In genomic region chr1:58982259-58982998, GRCh38 we compare ENCODE assay signal across 1 cellular context.
TF ChIP-seq lines count a peak whose summit lies in the region.

No MANE protein-coding gene starts in this region.

TF ChIP-seq in HepG2, 621 proteins besides CTCF, POLR2A, EP300 and RAD21 (continued from another document and continues in another):
- no peak for TF ChIP-seq UBTF (CRISPR knock-in tag; IDR thresholded peaks at IDR 0.05)
- no peak for TF ChIP-seq ZNF577 (CRISPR knock-in tag; IDR thresholded peaks at IDR 0.05; ENCODE audit: borderline replicate concordance, low read depth)
- no peak for TF ChIP-seq ATAD3A (CRISPR knock-in tag; IDR thresholded peaks at IDR 0.05)
- TF ChIP-seq, protein P1, sequence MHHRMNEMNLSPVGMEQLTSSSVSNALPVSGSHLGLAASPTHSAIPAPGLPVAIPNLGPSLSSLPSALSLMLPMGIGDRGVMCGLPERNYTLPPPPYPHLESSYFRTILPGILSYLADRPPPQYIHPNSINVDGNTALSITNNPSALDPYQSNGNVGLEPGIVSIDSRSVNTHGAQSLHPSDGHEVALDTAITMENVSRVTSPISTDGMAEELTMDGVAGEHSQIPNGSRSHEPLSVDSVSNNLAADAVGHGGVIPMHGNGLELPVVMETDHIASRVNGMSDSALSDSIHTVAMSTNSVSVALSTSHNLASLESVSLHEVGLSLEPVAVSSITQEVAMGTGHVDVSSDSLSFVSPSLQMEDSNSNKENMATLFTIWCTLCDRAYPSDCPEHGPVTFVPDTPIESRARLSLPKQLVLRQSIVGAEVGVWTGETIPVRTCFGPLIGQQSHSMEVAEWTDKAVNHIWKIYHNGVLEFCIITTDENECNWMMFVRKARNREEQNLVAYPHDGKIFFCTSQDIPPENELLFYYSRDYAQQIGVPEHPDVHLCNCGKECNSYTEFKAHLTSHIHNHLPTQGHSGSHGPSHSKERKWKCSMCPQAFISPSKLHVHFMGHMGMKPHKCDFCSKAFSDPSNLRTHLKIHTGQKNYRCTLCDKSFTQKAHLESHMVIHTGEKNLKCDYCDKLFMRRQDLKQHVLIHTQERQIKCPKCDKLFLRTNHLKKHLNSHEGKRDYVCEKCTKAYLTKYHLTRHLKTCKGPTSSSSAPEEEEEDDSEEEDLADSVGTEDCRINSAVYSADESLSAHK (CRISPR knock-in tag; IDR thresholded peaks at IDR 0.05; ENCODE audit: borderline replicate concordance), result no peak
- no peak for TF ChIP-seq CREB1 (IDR thresholded peaks at IDR 0.05)
- peak; percentile 49; the same call in 1 of the 2 replicates for TF ChIP-seq CREB1 (CRISPR knock-in tag; IDR thresholded peaks at IDR 0.05)
- peak; percentile 83; the same call in 1 of the 2 replicates for TF ChIP-seq TFAP4 (IDR thresholded peaks at IDR 0.05; ENCODE audit: borderline replicate concordance, low read depth)
- TF ChIP-seq BCL6 (CRISPR knock-in tag; IDR thresholded peaks at IDR 0.05), result peak; percentile 77
- TF ChIP-seq ZNF124 (CRISPR knock-in tag; IDR thresholded peaks at IDR 0.05), result no peak
- TF ChIP-seq, protein P2, sequence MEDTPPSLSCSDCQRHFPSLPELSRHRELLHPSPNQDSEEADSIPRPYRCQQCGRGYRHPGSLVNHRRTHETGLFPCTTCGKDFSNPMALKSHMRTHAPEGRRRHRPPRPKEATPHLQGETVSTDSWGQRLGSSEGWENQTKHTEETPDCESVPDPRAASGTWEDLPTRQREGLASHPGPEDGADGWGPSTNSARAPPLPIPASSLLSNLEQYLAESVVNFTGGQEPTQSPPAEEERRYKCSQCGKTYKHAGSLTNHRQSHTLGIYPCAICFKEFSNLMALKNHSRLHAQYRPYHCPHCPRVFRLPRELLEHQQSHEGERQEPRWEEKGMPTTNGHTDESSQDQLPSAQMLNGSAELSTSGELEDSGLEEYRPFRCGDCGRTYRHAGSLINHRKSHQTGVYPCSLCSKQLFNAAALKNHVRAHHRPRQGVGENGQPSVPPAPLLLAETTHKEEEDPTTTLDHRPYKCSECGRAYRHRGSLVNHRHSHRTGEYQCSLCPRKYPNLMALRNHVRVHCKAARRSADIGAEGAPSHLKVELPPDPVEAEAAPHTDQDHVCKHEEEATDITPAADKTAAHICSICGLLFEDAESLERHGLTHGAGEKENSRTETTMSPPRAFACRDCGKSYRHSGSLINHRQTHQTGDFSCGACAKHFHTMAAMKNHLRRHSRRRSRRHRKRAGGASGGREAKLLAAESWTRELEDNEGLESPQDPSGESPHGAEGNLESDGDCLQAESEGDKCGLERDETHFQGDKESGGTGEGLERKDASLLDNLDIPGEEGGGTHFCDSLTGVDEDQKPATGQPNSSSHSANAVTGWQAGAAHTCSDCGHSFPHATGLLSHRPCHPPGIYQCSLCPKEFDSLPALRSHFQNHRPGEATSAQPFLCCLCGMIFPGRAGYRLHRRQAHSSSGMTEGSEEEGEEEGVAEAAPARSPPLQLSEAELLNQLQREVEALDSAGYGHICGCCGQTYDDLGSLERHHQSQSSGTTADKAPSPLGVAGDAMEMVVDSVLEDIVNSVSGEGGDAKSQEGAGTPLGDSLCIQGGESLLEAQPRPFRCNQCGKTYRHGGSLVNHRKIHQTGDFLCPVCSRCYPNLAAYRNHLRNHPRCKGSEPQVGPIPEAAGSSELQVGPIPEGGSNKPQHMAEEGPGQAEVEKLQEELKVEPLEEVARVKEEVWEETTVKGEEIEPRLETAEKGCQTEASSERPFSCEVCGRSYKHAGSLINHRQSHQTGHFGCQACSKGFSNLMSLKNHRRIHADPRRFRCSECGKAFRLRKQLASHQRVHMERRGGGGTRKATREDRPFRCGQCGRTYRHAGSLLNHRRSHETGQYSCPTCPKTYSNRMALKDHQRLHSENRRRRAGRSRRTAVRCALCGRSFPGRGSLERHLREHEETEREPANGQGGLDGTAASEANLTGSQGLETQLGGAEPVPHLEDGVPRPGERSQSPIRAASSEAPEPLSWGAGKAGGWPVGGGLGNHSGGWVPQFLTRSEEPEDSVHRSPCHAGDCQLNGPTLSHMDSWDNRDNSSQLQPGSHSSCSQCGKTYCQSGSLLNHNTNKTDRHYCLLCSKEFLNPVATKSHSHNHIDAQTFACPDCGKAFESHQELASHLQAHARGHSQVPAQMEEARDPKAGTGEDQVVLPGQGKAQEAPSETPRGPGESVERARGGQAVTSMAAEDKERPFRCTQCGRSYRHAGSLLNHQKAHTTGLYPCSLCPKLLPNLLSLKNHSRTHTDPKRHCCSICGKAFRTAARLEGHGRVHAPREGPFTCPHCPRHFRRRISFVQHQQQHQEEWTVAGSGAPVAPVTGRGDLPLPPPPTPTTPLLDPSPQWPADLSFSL (CRISPR knock-in tag; IDR thresholded peaks at IDR 0.05), result no peak; the same call in 1 of the 2 replicates
- TF ChIP-seq, protein P3, sequence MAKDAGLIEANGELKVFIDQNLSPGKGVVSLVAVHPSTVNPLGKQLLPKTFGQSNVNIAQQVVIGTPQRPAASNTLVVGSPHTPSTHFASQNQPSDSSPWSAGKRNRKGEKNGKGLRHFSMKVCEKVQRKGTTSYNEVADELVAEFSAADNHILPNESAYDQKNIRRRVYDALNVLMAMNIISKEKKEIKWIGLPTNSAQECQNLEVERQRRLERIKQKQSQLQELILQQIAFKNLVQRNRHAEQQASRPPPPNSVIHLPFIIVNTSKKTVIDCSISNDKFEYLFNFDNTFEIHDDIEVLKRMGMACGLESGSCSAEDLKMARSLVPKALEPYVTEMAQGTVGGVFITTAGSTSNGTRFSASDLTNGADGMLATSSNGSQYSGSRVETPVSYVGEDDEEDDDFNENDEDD (CRISPR knock-in tag; IDR thresholded peaks at IDR 0.05; ENCODE audit: borderline replicate concordance), result no peak
- peak; percentile 43; the same call in 1 of the 2 replicates for TF ChIP-seq HMG20A (CRISPR knock-in tag; IDR thresholded peaks at IDR 0.05; ENCODE audit: borderline replicate concordance)
- TF ChIP-seq LCORL (IDR thresholded peaks at IDR 0.05), result no peak
- no peak for TF ChIP-seq LCORL (CRISPR knock-in tag; IDR thresholded peaks at IDR 0.05)
- TF ChIP-seq KLF16 (CRISPR knock-in tag; IDR thresholded peaks at IDR 0.05), result no peak
- TF ChIP-seq, protein P4, sequence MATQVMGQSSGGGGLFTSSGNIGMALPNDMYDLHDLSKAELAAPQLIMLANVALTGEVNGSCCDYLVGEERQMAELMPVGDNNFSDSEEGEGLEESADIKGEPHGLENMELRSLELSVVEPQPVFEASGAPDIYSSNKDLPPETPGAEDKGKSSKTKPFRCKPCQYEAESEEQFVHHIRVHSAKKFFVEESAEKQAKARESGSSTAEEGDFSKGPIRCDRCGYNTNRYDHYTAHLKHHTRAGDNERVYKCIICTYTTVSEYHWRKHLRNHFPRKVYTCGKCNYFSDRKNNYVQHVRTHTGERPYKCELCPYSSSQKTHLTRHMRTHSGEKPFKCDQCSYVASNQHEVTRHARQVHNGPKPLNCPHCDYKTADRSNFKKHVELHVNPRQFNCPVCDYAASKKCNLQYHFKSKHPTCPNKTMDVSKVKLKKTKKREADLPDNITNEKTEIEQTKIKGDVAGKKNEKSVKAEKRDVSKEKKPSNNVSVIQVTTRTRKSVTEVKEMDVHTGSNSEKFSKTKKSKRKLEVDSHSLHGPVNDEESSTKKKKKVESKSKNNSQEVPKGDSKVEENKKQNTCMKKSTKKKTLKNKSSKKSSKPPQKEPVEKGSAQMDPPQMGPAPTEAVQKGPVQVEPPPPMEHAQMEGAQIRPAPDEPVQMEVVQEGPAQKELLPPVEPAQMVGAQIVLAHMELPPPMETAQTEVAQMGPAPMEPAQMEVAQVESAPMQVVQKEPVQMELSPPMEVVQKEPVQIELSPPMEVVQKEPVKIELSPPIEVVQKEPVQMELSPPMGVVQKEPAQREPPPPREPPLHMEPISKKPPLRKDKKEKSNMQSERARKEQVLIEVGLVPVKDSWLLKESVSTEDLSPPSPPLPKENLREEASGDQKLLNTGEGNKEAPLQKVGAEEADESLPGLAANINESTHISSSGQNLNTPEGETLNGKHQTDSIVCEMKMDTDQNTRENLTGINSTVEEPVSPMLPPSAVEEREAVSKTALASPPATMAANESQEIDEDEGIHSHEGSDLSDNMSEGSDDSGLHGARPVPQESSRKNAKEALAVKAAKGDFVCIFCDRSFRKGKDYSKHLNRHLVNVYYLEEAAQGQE (IDR thresholded peaks at IDR 0.05; ENCODE audit: borderline replicate concordance in 1 of 2, low read depth in 1 of 2, low read length in 2 of 2), result no peak
- TF ChIP-seq ZNF331 (CRISPR knock-in tag; IDR thresholded peaks at IDR 0.05), result no peak
- no peak for TF ChIP-seq ZNF709 (CRISPR knock-in tag; IDR thresholded peaks at IDR 0.05)
- TF ChIP-seq ZBTB40 (IDR thresholded peaks at IDR 0.05), result no peak
- TF ChIP-seq ZBTB40 (CRISPR knock-in tag; IDR thresholded peaks at IDR 0.05), result 0 out of 2 replicates have a peak, but pooled peaks have one; percentile 37
- TF ChIP-seq TMF1 (CRISPR knock-in tag; IDR thresholded peaks at IDR 0.05; ENCODE audit: low read depth), result no peak
